In the genomic region with DNA sequence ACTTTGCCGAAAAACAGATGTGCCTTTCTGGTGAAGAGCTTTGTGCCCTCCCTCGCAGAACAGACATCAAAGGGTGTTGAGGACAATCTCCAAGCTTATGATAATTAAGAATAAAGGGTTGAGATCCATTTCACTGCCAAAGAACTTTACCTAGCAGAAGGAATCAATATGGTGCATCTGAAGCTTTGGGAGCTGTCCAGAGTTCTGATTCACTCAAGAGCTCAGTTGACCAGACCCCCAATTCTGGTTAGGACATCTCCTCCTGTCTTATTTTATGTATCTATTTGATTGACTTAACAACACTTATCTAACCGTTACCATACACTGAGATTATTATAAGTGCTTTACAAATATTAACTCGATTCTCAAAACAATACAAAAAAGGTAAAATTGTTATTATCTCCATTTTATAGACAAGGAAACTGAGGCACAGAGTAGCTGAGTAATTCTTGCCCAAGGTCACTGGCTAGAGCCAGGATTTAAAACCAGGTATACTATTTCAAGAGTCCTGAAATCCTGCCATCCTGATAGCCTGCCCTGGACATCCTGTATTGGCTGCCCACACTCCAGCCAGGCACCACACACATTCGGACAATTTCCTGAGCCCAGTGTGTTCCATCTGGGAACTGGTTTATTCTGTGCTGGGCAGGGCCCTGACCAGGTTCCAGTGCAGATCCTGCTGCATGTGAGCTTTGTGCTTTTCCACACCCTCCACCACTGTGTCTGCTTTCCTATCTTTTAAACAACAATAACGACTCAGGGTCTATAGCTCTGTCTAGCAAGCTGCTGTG, we compare ENCODE assay signal across 1 cellular context.
TF ChIP-seq lines count a peak whose summit lies in the region.

No MANE protein-coding gene starts in this region.

TF ChIP-seq in PFSK-1, 5 proteins besides CTCF, POLR2A, EP300 and RAD21:
- no peak for TF ChIP-seq FOXP2 (optimal IDR thresholded peaks at IDR 0.05; ENCODE audit: borderline replicate concordance, extremely low read depth, extremely low read length, insufficient read depth)
- TF ChIP-seq, protein P1, sequence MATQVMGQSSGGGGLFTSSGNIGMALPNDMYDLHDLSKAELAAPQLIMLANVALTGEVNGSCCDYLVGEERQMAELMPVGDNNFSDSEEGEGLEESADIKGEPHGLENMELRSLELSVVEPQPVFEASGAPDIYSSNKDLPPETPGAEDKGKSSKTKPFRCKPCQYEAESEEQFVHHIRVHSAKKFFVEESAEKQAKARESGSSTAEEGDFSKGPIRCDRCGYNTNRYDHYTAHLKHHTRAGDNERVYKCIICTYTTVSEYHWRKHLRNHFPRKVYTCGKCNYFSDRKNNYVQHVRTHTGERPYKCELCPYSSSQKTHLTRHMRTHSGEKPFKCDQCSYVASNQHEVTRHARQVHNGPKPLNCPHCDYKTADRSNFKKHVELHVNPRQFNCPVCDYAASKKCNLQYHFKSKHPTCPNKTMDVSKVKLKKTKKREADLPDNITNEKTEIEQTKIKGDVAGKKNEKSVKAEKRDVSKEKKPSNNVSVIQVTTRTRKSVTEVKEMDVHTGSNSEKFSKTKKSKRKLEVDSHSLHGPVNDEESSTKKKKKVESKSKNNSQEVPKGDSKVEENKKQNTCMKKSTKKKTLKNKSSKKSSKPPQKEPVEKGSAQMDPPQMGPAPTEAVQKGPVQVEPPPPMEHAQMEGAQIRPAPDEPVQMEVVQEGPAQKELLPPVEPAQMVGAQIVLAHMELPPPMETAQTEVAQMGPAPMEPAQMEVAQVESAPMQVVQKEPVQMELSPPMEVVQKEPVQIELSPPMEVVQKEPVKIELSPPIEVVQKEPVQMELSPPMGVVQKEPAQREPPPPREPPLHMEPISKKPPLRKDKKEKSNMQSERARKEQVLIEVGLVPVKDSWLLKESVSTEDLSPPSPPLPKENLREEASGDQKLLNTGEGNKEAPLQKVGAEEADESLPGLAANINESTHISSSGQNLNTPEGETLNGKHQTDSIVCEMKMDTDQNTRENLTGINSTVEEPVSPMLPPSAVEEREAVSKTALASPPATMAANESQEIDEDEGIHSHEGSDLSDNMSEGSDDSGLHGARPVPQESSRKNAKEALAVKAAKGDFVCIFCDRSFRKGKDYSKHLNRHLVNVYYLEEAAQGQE (IDR thresholded peaks at IDR 0.05; ENCODE audit: insufficient read depth in 1 of 2, low read depth in 2 of 2, low read length in 2 of 2): peak; percentile 87 to 94
TF ChIP-seq in PFSK-1: peak in this region for 1.
